Comparison of ENCODE assay signal across 8 cellular contexts in genomic region chr3:88000853-88001252, GRCh38. TPM values are rescaled to one million over a fixed set of nuclear protein-coding genes. Genes with fewer than 3 reads are reported as not detected.
DNase-seq lines count a peak whose midpoint lies in the region; ATAC-seq and TF ChIP-seq lines count a peak whose summit lies in the region.

No MANE protein-coding gene starts in this region.

- ATAC-seq in HG03280 (IDR thresholded peaks at IDR 0.05; ENCODE audit: unreplicated experiment) (peak; percentile 62), GM19324 (IDR thresholded peaks at IDR 0.05; ENCODE audit: low FRiP score, unreplicated experiment) (no peak)

- CTCF ChIA-PET in AG04449 (lab: Yijun Ruan, JAX) (interaction anchor here (0.9 to 2.0 kb wide), 7 partner anchors 54 to 1298 kb away, joined by 3 to 14 read pairs (median 4); no protein-coding TSS in a partner anchor), mammary epithelial cell (lab: Charles Lee; ENCODE audit: low non-redundant PET) (no interaction called here)

- no peak for TF ChIP-seq CTCF in AG04449 (IDR thresholded peaks at IDR 0.05; ENCODE audit: insufficient read depth, low read length, missing control alignments)
- no peak for TF ChIP-seq CTCF in mammary epithelial cell (conservative IDR thresholded peaks at IDR 0.05 in 1 of 2, IDR thresholded peaks at IDR 0.05 in 1 of 2; ENCODE audit: extremely low read depth in 1 of 2, insufficient read depth in 1 of 2, low read depth in 1 of 2, low read length in 2 of 2)
- TF ChIP-seq CTCF in lower leg skin (IDR thresholded peaks at IDR 0.05) = no peak

- H3K14ac ChIP-seq in mesenchymal stem cell (ENCODE audit: low read length in 2 of 2) = no peak overlapping the region

- peaks cover 2% of the 10 kb centered on the region for H3K27me3 ChIP-seq in mammary epithelial cell (ENCODE audit: insufficient read depth, low read length)
- H3K27me3 ChIP-seq in mesenchymal stem cell (ENCODE audit: control insufficient read depth in 1 of 2, insufficient read depth in 1 of 2, low read length in 2 of 2) = no peaks in the 10 kb centered on the region

- no TSS peak for BruUV-seq in mammary epithelial cell (replicated peaks; lab: Mats Ljungman, UMichigan)

- H3K4me1 ChIP-seq in mammary epithelial cell (ENCODE audit: insufficient read depth, low read length) = peaks cover 3% of the 10 kb centered on the region
- H3K4me1 ChIP-seq in mesenchymal stem cell (ENCODE audit: control insufficient read depth, insufficient read depth, low read depth, low read length) = no peaks in the 10 kb centered on the region

- no peaks in the 10 kb centered on the region for H4K20me1 ChIP-seq in mammary epithelial cell (ENCODE audit: insufficient read depth, low read length)

- dilution Hi-C loops in mammary epithelial cell (cut with HindIII; ENCODE audit: low sequenced_read_pairs) = no loop called here

- no peak overlapping the region for H3K18ac ChIP-seq in mesenchymal stem cell (ENCODE audit: low read depth in 1 of 2, low read length in 2 of 2)

- H3K4ac ChIP-seq in mesenchymal stem cell (ENCODE audit: low read depth in 1 of 2, low read length in 2 of 2) = no peak overlapping the region

- in situ Hi-C loops in mammary epithelial cell (cut with MboI; ENCODE audit: low sequenced_read_pairs in 2 of 2) = no loop called here

- H3K4me2 ChIP-seq in mammary epithelial cell (ENCODE audit: insufficient read depth, low read depth, low read length) (peak overlapping the region; percentile 77), mesenchymal stem cell (ENCODE audit: low read length, poor library complexity, severe bottlenecking) (peak overlapping the region; percentile 41)

- H4K8ac ChIP-seq in mesenchymal stem cell (ENCODE audit: low read length) = no peak overlapping the region

- 39% methylated on average over 13 of the region's 13 CpGs for WGBS in mammary epithelial cell (ENCODE audit: low coverage, missing lambda C conversion rate)
- WGBS in mesenchymal stem cell = 57% methylated on average over 9 of the region's 13 CpGs
- 33 to 43% methylated on average over 13 of the region's 13 CpGs for WGBS in lower leg skin, 2 donors

- POLR2A ChIA-PET in AG04449 (lab: Yijun Ruan, JAX) = no interaction called here

- DNase-seq in AG04449 (ENCODE audit: low read depth, low spot score) (no peak), mammary epithelial cell (no peak), mesenchymal stem cell (peak; percentile 7), NCI-H69 (lab: John Stamatoyannopoulos, UW) (no peak), AG08395 (ENCODE audit: low spot score) (no peak), lower leg skin (ENCODE audit: low spot score in 2 of 2) (no peak)

- no peak overlapping the region for H2BK12ac ChIP-seq in mesenchymal stem cell (ENCODE audit: low read length in 2 of 2)

- no peaks in the 10 kb centered on the region for H3K36me3 ChIP-seq in mammary epithelial cell (ENCODE audit: insufficient read depth, low read length)
- no peaks in the 10 kb centered on the region for H3K36me3 ChIP-seq in mesenchymal stem cell (ENCODE audit: control insufficient read depth in 1 of 2, insufficient read depth in 2 of 2, low read depth in 1 of 2, low read length in 2 of 2)

- H4K91ac ChIP-seq in mesenchymal stem cell (ENCODE audit: low read length) = no peak overlapping the region

- no peaks in the 10 kb centered on the region for H3K79me1 ChIP-seq in mesenchymal stem cell (replicated peaks; ENCODE audit: low read length, poor library complexity, severe bottlenecking)

- H3K9me3 ChIP-seq in mammary epithelial cell (replicated peaks; ENCODE audit: insufficient read depth, low read length) (no peaks in the 10 kb centered on the region), mesenchymal stem cell (ENCODE audit: control insufficient read depth, low read length) (no peaks in the 10 kb centered on the region)

- H3K27ac ChIP-seq in mammary epithelial cell (ENCODE audit: insufficient read depth, low read depth, low read length) (no peak overlapping the region), mesenchymal stem cell (ENCODE audit: low read length, poor library complexity, severe bottlenecking) (no peak overlapping the region)

- intact Hi-C loops in mammary epithelial cell (cut with micrococcal nuclease) = loop anchor here (5.0 to 10.0 kb wide), 2 partner anchors 499 to 736 kb away; no protein-coding TSS in a partner anchor
- intact Hi-C loops in lower leg skin (cut with DNase I; ENCODE audit: low total_unique reads) = loop anchor here (10.0 kb wide), 1 partner anchor 656 kb away; no protein-coding TSS in a partner anchor

- no peak overlapping the region for H2BK120ac ChIP-seq in mesenchymal stem cell (ENCODE audit: low read depth, low read length)

- H3K79me2 ChIP-seq in mammary epithelial cell (ENCODE audit: insufficient read depth, low read length) = no peaks in the 10 kb centered on the region

- H2AK5ac ChIP-seq in mesenchymal stem cell (ENCODE audit: low read length, severe bottlenecking) = no peak overlapping the region

- TF ChIP-seq POLR2A in lower leg skin (IDR thresholded peaks at IDR 0.05) = no peak

- H2BK15ac ChIP-seq in mesenchymal stem cell (ENCODE audit: low read depth, poor library complexity, severe bottlenecking) = no peak overlapping the region

- no peak overlapping the region for H3K23ac ChIP-seq in mesenchymal stem cell (ENCODE audit: low read length in 2 of 2)

- H3K9ac ChIP-seq in mammary epithelial cell (ENCODE audit: insufficient read depth, low read length) (no peak overlapping the region), mesenchymal stem cell (ENCODE audit: low read length) (peak overlapping the region; percentile 66)

- no peak overlapping the region for H2BK5ac ChIP-seq in mesenchymal stem cell (ENCODE audit: low read depth, low read length, poor library complexity, severe bottlenecking)

- peak overlapping the region; percentile 2; the same call in 1 of the 2 replicates for H3K4me3 ChIP-seq in AG04449 (ENCODE audit: low read depth, low read length)
- peak overlapping the region; percentile 18 to 29 (median 20) for H3K4me3 ChIP-seq in mammary epithelial cell (replicated peaks in 1 of 3; ENCODE audit: insufficient read depth in 1 of 3, low read depth in 2 of 3, low read length in 3 of 3)
- H3K4me3 ChIP-seq in mesenchymal stem cell (ENCODE audit: insufficient read depth in 1 of 2, low read depth in 1 of 2, low read length in 2 of 2) = peak overlapping the region in 1 of 2 experiments; percentile 76
- no peak overlapping the region for H3K4me3 ChIP-seq in lower leg skin (ENCODE audit: low read depth, poor library complexity, severe bottlenecking)

- peak overlapping the region; percentile 83 for H2AFZ ChIP-seq in mammary epithelial cell (ENCODE audit: low read depth, low read length)
- no peak overlapping the region for H2AFZ ChIP-seq in mesenchymal stem cell (ENCODE audit: low read depth, low read length)

RNA-seq across cellular contexts. Expression of gene CGGBP1, which starts 58.0 kb away (rescaled TPM):
- total RNA-seq in mammary epithelial cell (10 to 100 TPM; 43.3 to 61.9 TPM), lower leg skin (10 to 100 TPM; 28.6 to 39.9 (median 34.9) TPM)
- polyA plus RNA-seq in mammary epithelial cell = 37.0 TPM
- 85.4 TPM for polyA minus RNA-seq in mammary epithelial cell
- 45.7 TPM for polyA plus RNA-seq in mesenchymal stem cell (2013, experiment 1 of 2)
- polyA plus RNA-seq in mesenchymal stem cell (2013, experiment 2 of 2) = 46.2 TPM

RNA-seq across cellular contexts. Expression of gene ZNF654, which starts 58.2 kb away (rescaled TPM):
- total RNA-seq in mammary epithelial cell = 10 to 100 TPM; 18.6 to 20.3 TPM
- polyA plus RNA-seq in mammary epithelial cell = 3.3 TPM
- 18.3 TPM for polyA minus RNA-seq in mammary epithelial cell
- 5.9 TPM for polyA plus RNA-seq in mesenchymal stem cell (2013, experiment 1 of 2)
- polyA plus RNA-seq in mesenchymal stem cell (2013, experiment 2 of 2) = 6.1 TPM
- 10 to 100 TPM; 12.1 to 19.4 (median 16.3) TPM for total RNA-seq in lower leg skin
